In the genomic region with DNA sequence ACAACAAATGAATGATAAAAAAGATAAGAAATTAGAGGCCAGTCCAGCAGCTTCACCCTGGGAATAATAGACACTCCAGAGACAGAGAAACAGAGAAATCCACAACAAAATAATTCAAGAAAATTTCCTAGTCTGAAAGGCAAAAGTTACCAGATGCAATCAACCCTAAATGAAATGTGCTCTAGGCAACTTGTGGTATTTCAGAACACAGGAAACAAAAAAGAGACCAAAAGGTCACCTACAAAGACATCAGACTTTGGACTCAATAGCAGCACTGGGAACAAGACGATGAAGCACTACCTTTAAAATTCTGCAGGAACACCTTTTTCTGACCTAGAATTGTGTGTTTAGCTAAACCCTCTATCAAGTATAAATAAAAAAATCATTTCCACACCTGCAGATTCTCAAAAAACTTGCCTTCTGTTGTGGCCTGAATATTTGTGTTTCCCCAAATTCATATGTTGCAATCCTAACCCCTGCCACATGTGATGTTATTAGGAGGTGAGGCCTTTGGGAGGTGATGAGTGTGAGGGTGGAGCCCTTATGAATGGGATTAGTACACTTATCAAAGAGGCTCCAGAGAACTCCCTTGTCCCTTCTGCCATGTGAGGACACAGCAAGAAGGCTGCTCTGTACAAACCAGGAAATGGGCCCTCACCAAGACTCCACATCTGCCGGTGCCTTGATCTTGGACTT, we compare ENCODE assay signal across 27 cellular contexts. TPM values are rescaled to one million over a fixed set of nuclear protein-coding genes. Genes with fewer than 3 reads are reported as not detected.
"Had no signal": no experiment of that assay in that cellular context is flagged by ENCODE, and none has a peak within 500 bp of the region (broad histone marks: within the 10 kb centered on the region; RNA-seq: fewer than 3 reads in every experiment).

No MANE protein-coding gene starts in this region.

- H3K27me3 ChIP-seq: hepatocyte, left lung, ovary, upper lobe of left lung had no signal

- H3K4me3 Mint-ChIP-seq: activated B cell treated with CpG ODN at 0.5 μM for 24 hours; activated CD4-positive, alpha-beta T cell treated with anti-CD3 and anti-CD28 coated beads for 36 hours; activated naive CD8-positive, alpha-beta T cell treated with anti-CD3 and anti-CD28 coated beads, Interleukin-2, amount 50 U/mL, for 24 hours; activated T-helper 1 cell treated with anti-CD3 and anti-CD28 coated beads, Interleukin-12 subunit alpha, Interleukin-12 subunit beta, Interleukin-2, Interleukin-4 antibody, amounts not matched to agents 30 ng/mL and 10 ng/mL and 1 ng/mL, durations not matched to agents 14 hours and 24 hours and 36 hours; mesothelial cell of epicardium; naive thymus-derived CD8-positive, alpha-beta T cell had no signal

- H3K9me3 Mint-ChIP-seq: activated B cell treated with CpG ODN at 0.5 μM for 24 hours; activated naive CD8-positive, alpha-beta T cell treated with anti-CD3 and anti-CD28 coated beads, Interleukin-2, amount 50 U/mL, for 24 hours; activated T-helper 1 cell treated with anti-CD3 and anti-CD28 coated beads, Interleukin-12 subunit alpha, Interleukin-12 subunit beta, Interleukin-2, Interleukin-4 antibody, amounts not matched to agents 30 ng/mL and 10 ng/mL and 1 ng/mL, durations not matched to agents 14 hours and 24 hours and 36 hours; immature natural killer cell; mesothelial cell of epicardium; naive thymus-derived CD8-positive, alpha-beta T cell had no signal

- DNase-seq: activated B cell treated with CpG ODN at 0.5 μM for 24 hours; activated CD4-positive, alpha-beta T cell treated with anti-CD3 and anti-CD28 coated beads for 36 hours; activated CD4-positive, alpha-beta T cell treated with anti-CD3 and anti-CD28 coated beads, Interleukin-2, amount 50 U/mL, for 4 hours; activated gamma-delta T cell; activated naive CD4-positive, alpha-beta T cell treated with anti-CD3 and anti-CD28 coated beads, Interleukin-2, amount 50 U/mL, for 16 hours; activated naive CD8-positive, alpha-beta T cell treated with anti-CD3 and anti-CD28 coated beads, Interleukin-2, amount 50 U/mL, for 24 hours; dermis blood vessel endothelial cell; effector CD8-positive, alpha-beta T cell; foreskin melanocyte; glutamatergic neuron; immature natural killer cell; kidney glomerular epithelial cell; left lung; naive thymus-derived CD8-positive, alpha-beta T cell; ovary; right cardiac atrium; stimulated activated CD4-positive, alpha-beta T cell treated with anti-CD3 and anti-CD28 coated beads, Interleukin-15, amount 100 ng/mL, for 24 hours; stimulated activated CD8-positive, alpha-beta memory T cell treated with anti-CD3 and anti-CD28 coated beads, Interleukin-4, amount 100 ng/mL, for 48 hours; stimulated activated naive CD4-positive, alpha-beta T cell; T-helper 9 cell; upper lobe of left lung had no signal

- H3K4me3 ChIP-seq: hepatocyte, left lung, ovary, prostate gland, thoracic aorta, upper lobe of left lung had no signal

- H3K27me3 Mint-ChIP-seq: activated CD4-positive, alpha-beta T cell treated with anti-CD3 and anti-CD28 coated beads for 36 hours; activated naive CD8-positive, alpha-beta T cell treated with anti-CD3 and anti-CD28 coated beads, Interleukin-2, amount 50 U/mL, for 24 hours had no signal

- H3K27ac Mint-ChIP-seq: activated B cell treated with CpG ODN at 0.5 μM for 24 hours; activated CD4-positive, alpha-beta T cell treated with anti-CD3 and anti-CD28 coated beads for 36 hours; activated naive CD8-positive, alpha-beta T cell treated with anti-CD3 and anti-CD28 coated beads, Interleukin-2, amount 50 U/mL, for 24 hours; activated T-helper 1 cell treated with anti-CD3 and anti-CD28 coated beads, Interleukin-12 subunit alpha, Interleukin-12 subunit beta, Interleukin-2, Interleukin-4 antibody, amounts not matched to agents 30 ng/mL and 10 ng/mL and 1 ng/mL, durations not matched to agents 14 hours and 24 hours and 36 hours; mesothelial cell of epicardium had no signal

- H3K4me1 ChIP-seq: prostate gland had no signal

- H3K36me3 ChIP-seq: left lung, ovary, prostate gland, thoracic aorta, upper lobe of left lung had no signal

- H3K36me3 Mint-ChIP-seq: immature natural killer cell, mesothelial cell of epicardium had no signal

- H3K9me3 ChIP-seq: left lung, ovary, prostate gland, thoracic aorta, upper lobe of left lung had no signal

RNA-seq across cellular contexts. Expression of gene GFPT2, which starts 55.4 kb away (rescaled TPM):
- total RNA-seq: T-helper 1 cell treated with Interleukin-12 subunit alpha and Interleukin-12 subunit beta and Interleukin-4 antibody, amounts not matched to agents 30 ng/mL and 1 ng/mL, for 36 hours had no signal
